In genomic region chr13:27632648-27633047, GRCh38 we compare ENCODE assay signal across 1 cellular context.
TF ChIP-seq lines count a peak whose summit lies in the region.

No MANE protein-coding gene starts in this region.

TF ChIP-seq in SK-N-SH, 30 proteins besides CTCF, POLR2A, EP300 and RAD21 (continued from another document):
- no peak for TF ChIP-seq REST (IDR thresholded peaks at IDR 0.05; ENCODE audit: low read depth, low read length)
- TF ChIP-seq ELF1 (IDR thresholded peaks at IDR 0.05): no peak
- no peak for TF ChIP-seq JUND (IDR thresholded peaks at IDR 0.05)
- no peak for TF ChIP-seq EZH2phosphoT487 (IDR thresholded peaks at IDR 0.05; ENCODE audit: borderline replicate concordance, low read depth)
- no peak for TF ChIP-seq RXRA (IDR thresholded peaks at IDR 0.05; ENCODE audit: borderline replicate concordance, low read depth)
TF ChIP-seq in SK-N-SH: peak in this region for 0.
